In the genomic region with DNA sequence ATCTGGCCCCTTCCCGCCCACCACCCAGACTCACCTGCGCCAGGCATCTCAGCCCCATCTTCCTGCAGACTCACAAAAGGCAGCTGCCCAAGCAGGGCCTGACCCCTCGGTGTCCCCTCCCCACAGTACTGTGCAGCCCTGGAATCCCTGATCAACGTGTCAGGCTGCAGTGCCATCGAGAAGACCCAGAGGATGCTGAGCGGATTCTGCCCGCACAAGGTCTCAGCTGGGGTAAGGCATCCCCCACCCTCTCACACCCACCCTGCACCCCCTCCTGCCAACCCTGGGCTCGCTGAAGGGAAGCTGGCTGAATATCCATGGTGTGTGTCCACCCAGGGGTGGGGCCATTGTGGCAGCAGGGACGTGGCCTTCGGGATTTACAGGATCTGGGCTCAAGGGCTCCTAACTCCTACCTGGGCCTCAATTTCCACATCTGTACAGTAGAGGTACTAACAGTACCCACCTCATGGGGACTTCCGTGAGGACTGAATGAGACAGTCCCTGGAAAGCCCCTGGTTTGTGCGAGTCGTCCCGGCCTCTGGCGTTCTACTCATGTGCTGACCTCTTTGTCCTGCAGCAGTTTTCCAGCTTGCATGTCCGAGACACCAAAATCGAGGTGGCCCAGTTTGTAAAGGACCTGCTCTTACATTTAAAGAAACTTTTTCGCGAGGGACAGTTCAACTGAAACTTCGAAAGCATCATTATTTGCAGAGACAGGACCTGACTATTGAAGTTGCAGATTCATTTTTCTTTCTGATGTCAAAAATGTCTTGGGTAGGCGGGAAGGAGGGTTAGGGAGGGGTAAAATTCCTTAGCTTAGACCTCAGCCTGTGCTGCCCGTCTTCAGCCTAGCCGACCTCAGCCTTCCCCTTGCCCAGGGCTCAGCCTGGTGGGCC, we compare ENCODE assay signal across 14 cellular contexts. TPM values are rescaled to one million over a fixed set of nuclear protein-coding genes. Genes with fewer than 3 reads are reported as not detected.
"Had no signal": no experiment of that assay in that cellular context is flagged by ENCODE, and none has a peak within 500 bp of the region (broad histone marks: within the 10 kb centered on the region; RNA-seq: fewer than 3 reads in every experiment).

No MANE protein-coding gene starts in this region.

- H3K4me3 ChIP-seq: adrenal gland, colonic mucosa, esophagus squamous epithelium had no signal

- H3K27ac Mint-ChIP-seq: activated naive CD4-positive, alpha-beta T cell treated with anti-CD3 and anti-CD28 coated beads for 36 hours; T-helper 17 cell had no signal

- H3K27ac ChIP-seq: adrenal gland, colonic mucosa, esophagus squamous epithelium had no signal

- H3K4me3 Mint-ChIP-seq: activated naive CD4-positive, alpha-beta T cell treated with anti-CD3 and anti-CD28 coated beads for 36 hours; T-helper 17 cell had no signal

- DNase-seq: activated naive CD4-positive, alpha-beta T cell treated with anti-CD3 and anti-CD28 coated beads for 36 hours; caudate nucleus; esophagus squamous epithelium; foreskin fibroblast; stimulated activated CD4-positive, alpha-beta T cell treated with anti-CD3 and anti-CD28 coated beads, Interleukin-2, amount 100 ng/mL, for 48 hours; T-helper 17 cell had no signal

- H3K9me3 ChIP-seq: adrenal gland, colonic mucosa, esophagus squamous epithelium had no signal

- H3K36me3 ChIP-seq: adrenal gland, colonic mucosa, esophagus squamous epithelium had no signal

- H3K9me3 Mint-ChIP-seq: activated naive CD4-positive, alpha-beta T cell treated with anti-CD3 and anti-CD28 coated beads for 36 hours had no signal

- FAIRE-seq: urothelium cell line had no signal

- ATAC-seq: activated CD4-positive, CD25-positive, alpha-beta regulatory T cell treated with anti-CD3 and anti-CD28 coated beads, Interleukin-2, amount 50 U/mL, for 24 hours; SK-N-SH treated with all-trans-retinoic acid at 6 μM for 48 hours; T-helper 17 cell had no signal

RNA-seq across cellular contexts. Expression of a gene that starts 1.9 kb away (rescaled TPM):
- total RNA-seq: colonic mucosa, esophagus squamous epithelium, osteocyte, pulmonary artery endothelial cell had no signal

RNA-seq across cellular contexts. Expression of a gene that starts 13.9 kb away (rescaled TPM):
- total RNA-seq: activated naive CD4-positive, alpha-beta T cell treated with anti-CD3 and anti-CD28 coated beads for 36 hours; adrenal gland; colonic mucosa; esophagus squamous epithelium; osteocyte; pulmonary artery endothelial cell; T-helper 17 cell had no signal
- polyA plus RNA-seq: adrenal gland, neural cell had no signal
